In the genomic region with DNA sequence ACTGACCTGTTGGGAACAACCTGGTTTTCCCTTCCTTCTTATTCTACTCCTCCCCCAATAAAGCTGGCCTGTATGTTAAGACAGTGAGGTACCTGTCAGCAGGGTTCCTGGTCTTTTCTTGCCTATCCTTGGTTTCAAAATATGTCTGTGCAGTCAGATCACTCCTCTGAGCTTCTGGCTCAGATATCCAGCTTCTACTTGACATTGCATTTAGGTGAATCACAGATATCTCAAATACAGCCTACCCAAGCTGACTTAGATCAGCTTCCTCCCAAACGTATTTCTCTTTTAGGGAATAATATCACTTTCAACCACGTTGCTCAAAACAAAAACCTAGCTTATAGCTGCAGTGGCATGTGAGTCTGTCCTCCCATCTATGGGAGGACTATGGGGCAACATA, we compare ENCODE assay signal across 17 cellular contexts. TPM values are rescaled to one million over a fixed set of nuclear protein-coding genes. Genes with fewer than 3 reads are reported as not detected.
DNase-seq lines count a peak whose midpoint lies in the region; ATAC-seq and TF ChIP-seq lines count a peak whose summit lies in the region.
"Had no signal": no experiment of that assay in that cellular context is flagged by ENCODE, and none has a peak within 500 bp of the region (broad histone marks: within the 10 kb centered on the region; RNA-seq: fewer than 3 reads in every experiment).

No MANE protein-coding gene starts in this region.

- CTCF ChIA-PET in AG04449 (lab: Yijun Ruan, JAX), result interaction anchor here (1.0 to 1.6 kb wide), 3 partner anchors 11 to 117 kb away, joined by 4 to 5 read pairs (median 4); no protein-coding TSS in a partner anchor

- DNase-seq in AG04449 (ENCODE audit: low read depth, low spot score) (peak; percentile 38), HS-5 (ENCODE audit: low read depth) (peak; percentile 68), amniotic stem cell (lab: John Stamatoyannopoulos, UW) (peak; percentile 15), hepatic stellate cell (ENCODE audit: low spot score) (peak; percentile 70), SJCRH30 (no peak), NCI-H345 (lab: John Stamatoyannopoulos, UW) (no peak), DMS 273 (lab: John Stamatoyannopoulos, UW; ENCODE audit: unreplicated experiment) (no peak)
- DNase-seq: activated naive CD4-positive, alpha-beta T cell treated with anti-CD3 and anti-CD28 coated beads, Interleukin-2, amount 10 ng/mL, durations not matched to agents 7 days and 5 days; colonic mucosa; gastrocnemius medialis; kidney; NCI-H2227 treated with DMSO at 0.1 percent for 48 hours; stimulated activated naive CD8-positive, alpha-beta T cell treated with anti-CD3 and anti-CD28 coated beads, Interleukin-15, Interleukin-2, amounts not matched to agents 100 U/mL and 50 U/mL, for 24 hours had no signal

- POLR2A ChIA-PET in AG04449 (lab: Yijun Ruan, JAX), result interaction anchor here (0.9 to 2.0 kb wide), 2 partner anchors 11 to 16 kb away, joined by 3 to 25 read pairs; no protein-coding TSS in a partner anchor

- no peaks in the 10 kb centered on the region for H3K36me3 ChIP-seq in SJCRH30
- H3K36me3 ChIP-seq: BLaER1, colonic mucosa, gastrocnemius medialis had no signal

- no peaks in the 10 kb centered on the region for H3K9me3 ChIP-seq in SJCRH30 (replicated peaks)
- H3K9me3 ChIP-seq: BLaER1, colonic mucosa, gastrocnemius medialis had no signal

- H3K4me1 ChIP-seq in SJCRH30, result peaks cover 16% of the 10 kb centered on the region
- H3K4me1 ChIP-seq: BLaER1, colonic mucosa, gastrocnemius medialis had no signal

- TF ChIP-seq CTCF in AG04449 (IDR thresholded peaks at IDR 0.05; ENCODE audit: insufficient read depth, low read length, missing control alignments), result no peak

- no peak overlapping the region for H3K4me3 ChIP-seq in AG04449 (ENCODE audit: low read depth, low read length)
- no peak overlapping the region for H3K4me3 ChIP-seq in SJCRH30
- H3K4me3 ChIP-seq: BLaER1, colonic mucosa, gastrocnemius medialis had no signal

- H3K27ac ChIP-seq in SJCRH30, result no peak overlapping the region
- H3K27ac ChIP-seq: BLaER1, colonic mucosa, gastrocnemius medialis had no signal

- no peak for ATAC-seq in GM21786 (IDR thresholded peaks at IDR 0.05; ENCODE audit: unreplicated experiment)
- ATAC-seq: gastrocnemius medialis; stimulated activated naive CD8-positive, alpha-beta T cell treated with anti-CD3 and anti-CD28 coated beads, Interleukin-15, Interleukin-2, amounts not matched to agents 100 U/mL and 50 U/mL, for 24 hours had no signal

- no peaks in the 10 kb centered on the region for H3K27me3 ChIP-seq in SJCRH30
- H3K27me3 ChIP-seq: BLaER1, colonic mucosa, gastrocnemius medialis had no signal

RNA-seq across cellular contexts. Expression of a gene that starts 48.7 kb away (rescaled TPM):
- 2.4 and 3.4 TPM in 2 replicates for total RNA-seq in SJCRH30 (2014; rRNA removed; shearing (Covaris generic))
- total RNA-seq: G401, gastrocnemius medialis, H4 had no signal

RNA-seq across cellular contexts. Expression of a gene that starts 49.3 kb away (rescaled TPM):
- total RNA-seq in SJCRH30 (2014; rRNA removed; shearing (Covaris generic)), result 71.5 and 91.2 TPM in 2 replicates

Comparison
In these comparisons a context has a peak if more than half of its experiments do, and no peak if none do; other contexts are left out.
1. DNase-seq: peak in AG04449 (single experiment), HS-5 (single experiment), amniotic stem cell (single experiment) and hepatic stellate cell (single experiment); none in SJCRH30 (0 of 2), NCI-H345 (single experiment) and DMS 273 (single experiment).